Comparison of ENCODE assay signal across 1 cellular context in genomic region chr18:267688-268552, GRCh38.
TF ChIP-seq lines count a peak whose summit lies in the region.

A gene with protein sequence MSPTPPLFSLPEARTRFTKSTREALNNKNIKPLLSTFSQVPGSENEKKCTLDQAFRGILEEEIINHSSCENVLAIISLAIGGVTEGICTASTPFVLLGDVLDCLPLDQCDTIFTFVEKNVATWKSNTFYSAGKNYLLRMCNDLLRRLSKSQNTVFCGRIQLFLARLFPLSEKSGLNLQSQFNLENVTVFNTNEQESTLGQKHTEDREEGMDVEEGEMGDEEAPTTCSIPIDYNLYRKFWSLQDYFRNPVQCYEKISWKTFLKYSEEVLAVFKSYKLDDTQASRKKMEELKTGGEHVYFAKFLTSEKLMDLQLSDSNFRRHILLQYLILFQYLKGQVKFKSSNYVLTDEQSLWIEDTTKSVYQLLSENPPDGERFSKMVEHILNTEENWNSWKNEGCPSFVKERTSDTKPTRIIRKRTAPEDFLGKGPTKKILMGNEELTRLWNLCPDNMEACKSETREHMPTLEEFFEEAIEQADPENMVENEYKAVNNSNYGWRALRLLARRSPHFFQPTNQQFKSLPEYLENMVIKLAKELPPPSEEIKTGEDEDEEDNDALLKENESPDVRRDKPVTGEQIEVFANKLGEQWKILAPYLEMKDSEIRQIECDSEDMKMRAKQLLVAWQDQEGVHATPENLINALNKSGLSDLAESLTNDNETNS (minus strand): TSS chr18:268047. CDS start chr18:268019, 28 bp downstream.

TF ChIP-seq in HepG2, 621 proteins besides CTCF, POLR2A, EP300 and RAD21 (continued from another document and continues in another):
- TF ChIP-seq, protein P1, sequence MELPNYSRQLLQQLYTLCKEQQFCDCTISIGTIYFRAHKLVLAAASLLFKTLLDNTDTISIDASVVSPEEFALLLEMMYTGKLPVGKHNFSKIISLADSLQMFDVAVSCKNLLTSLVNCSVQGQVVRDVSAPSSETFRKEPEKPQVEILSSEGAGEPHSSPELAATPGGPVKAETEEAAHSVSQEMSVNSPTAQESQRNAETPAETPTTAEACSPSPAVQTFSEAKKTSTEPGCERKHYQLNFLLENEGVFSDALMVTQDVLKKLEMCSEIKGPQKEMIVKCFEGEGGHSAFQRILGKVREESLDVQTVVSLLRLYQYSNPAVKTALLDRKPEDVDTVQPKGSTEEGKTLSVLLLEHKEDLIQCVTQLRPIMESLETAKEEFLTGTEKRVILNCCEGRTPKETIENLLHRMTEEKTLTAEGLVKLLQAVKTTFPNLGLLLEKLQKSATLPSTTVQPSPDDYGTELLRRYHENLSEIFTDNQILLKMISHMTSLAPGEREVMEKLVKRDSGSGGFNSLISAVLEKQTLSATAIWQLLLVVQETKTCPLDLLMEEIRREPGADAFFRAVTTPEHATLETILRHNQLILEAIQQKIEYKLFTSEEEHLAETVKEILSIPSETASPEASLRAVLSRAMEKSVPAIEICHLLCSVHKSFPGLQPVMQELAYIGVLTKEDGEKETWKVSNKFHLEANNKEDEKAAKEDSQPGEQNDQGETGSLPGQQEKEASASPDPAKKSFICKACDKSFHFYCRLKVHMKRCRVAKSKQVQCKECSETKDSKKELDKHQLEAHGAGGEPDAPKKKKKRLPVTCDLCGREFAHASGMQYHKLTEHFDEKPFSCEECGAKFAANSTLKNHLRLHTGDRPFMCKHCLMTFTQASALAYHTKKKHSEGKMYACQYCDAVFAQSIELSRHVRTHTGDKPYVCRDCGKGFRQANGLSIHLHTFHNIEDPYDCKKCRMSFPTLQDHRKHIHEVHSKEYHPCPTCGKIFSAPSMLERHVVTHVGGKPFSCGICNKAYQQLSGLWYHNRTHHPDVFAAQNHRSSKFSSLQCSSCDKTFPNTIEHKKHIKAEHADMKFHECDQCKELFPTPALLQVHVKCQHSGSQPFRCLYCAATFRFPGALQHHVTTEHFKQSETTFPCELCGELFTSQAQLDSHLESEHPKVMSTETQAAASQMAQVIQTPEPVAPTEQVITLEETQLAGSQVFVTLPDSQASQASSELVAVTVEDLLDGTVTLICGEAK (IDR thresholded peaks at IDR 0.05) = no peak
- TF ChIP-seq, protein P1 (CRISPR knock-in tag; IDR thresholded peaks at IDR 0.05) = peak; percentile 92; the same call in 1 of the 2 replicates
- TF ChIP-seq FOXA1 (IDR thresholded peaks at IDR 0.05) (no peak), FOXA1 (CRISPR knock-in tag; IDR thresholded peaks at IDR 0.05) (no peak), ZNF83 (CRISPR knock-in tag; IDR thresholded peaks at IDR 0.05; ENCODE audit: borderline replicate concordance) (peak; percentile 62; the same call in 1 of the 2 replicates), XBP1 (CRISPR knock-in tag; IDR thresholded peaks at IDR 0.05) (no peak), ZNF232 (CRISPR knock-in tag; IDR thresholded peaks at IDR 0.05; ENCODE audit: borderline replicate concordance) (peak; percentile 88; the same call in 1 of the 2 replicates), ETV5 (CRISPR knock-in tag; IDR thresholded peaks at IDR 0.05; ENCODE audit: borderline replicate concordance) (peak; percentile 20; the same call in 1 of the 2 replicates), GABPB1 (CRISPR knock-in tag; IDR thresholded peaks at IDR 0.05) (peak; percentile 90), ZNF792 (CRISPR knock-in tag; IDR thresholded peaks at IDR 0.05) (peak; percentile 82), SOX13 (IDR thresholded peaks at IDR 0.05) (no peak), SOX13 (CRISPR knock-in tag; conservative IDR thresholded peaks at IDR 0.05 in 1 of 2, IDR thresholded peaks at IDR 0.05 in 1 of 2) (peak in 1 of 2 experiments; percentile 66; a peak in 2 of 4 replicates), MIER3 (CRISPR knock-in tag; IDR thresholded peaks at IDR 0.05; ENCODE audit: borderline replicate concordance) (peak; percentile 96), ZNF850 (CRISPR knock-in tag; conservative IDR thresholded peaks at IDR 0.05) (0 out of 2 replicates have a peak, but pooled peaks have one; percentile 66), TFDP1 (CRISPR knock-in tag; IDR thresholded peaks at IDR 0.05; ENCODE audit: borderline replicate concordance) (peak; percentile 79; the same call in 1 of the 2 replicates), ZNF558 (CRISPR knock-in tag; IDR thresholded peaks at IDR 0.05; ENCODE audit: borderline replicate concordance) (no peak), KDM4B (CRISPR knock-in tag; IDR thresholded peaks at IDR 0.05) (peak; percentile 74; the same call in 1 of the 2 replicates), ZBTB20 (CRISPR knock-in tag; IDR thresholded peaks at IDR 0.05; ENCODE audit: borderline replicate concordance, low read depth) (peak; percentile 87; the same call in 1 of the 2 replicates), NCOR1 (IDR thresholded peaks at IDR 0.05; ENCODE audit: borderline replicate concordance, low read length) (no peak), NBN (conservative IDR thresholded peaks at IDR 0.05) (no peak), NFKB2 (CRISPR knock-in tag; IDR thresholded peaks at IDR 0.05; ENCODE audit: borderline replicate concordance) (0 out of 2 replicates have a peak, but pooled peaks have one; percentile 44), PATZ1 (CRISPR knock-in tag; IDR thresholded peaks at IDR 0.05) (no peak), CHD2 (IDR thresholded peaks at IDR 0.05; ENCODE audit: low read depth, low read length) (no peak), PPARG (CRISPR knock-in tag; conservative IDR thresholded peaks at IDR 0.05) (no peak), ZNF570 (CRISPR knock-in tag; IDR thresholded peaks at IDR 0.05; ENCODE audit: borderline replicate concordance) (0 out of 2 replicates have a peak, but pooled peaks have one; percentile 57), ZNF382 (CRISPR knock-in tag; IDR thresholded peaks at IDR 0.05; ENCODE audit: borderline replicate concordance) (no peak), ZFP91 (CRISPR knock-in tag; IDR thresholded peaks at IDR 0.05; ENCODE audit: borderline replicate concordance) (peak; percentile 93), ZFP1 (CRISPR knock-in tag; IDR thresholded peaks at IDR 0.05) (peak; percentile 43; the same call in 1 of the 2 replicates), ELF4 (CRISPR knock-in tag; IDR thresholded peaks at IDR 0.05; ENCODE audit: borderline replicate concordance) (peak; percentile 72; the same call in 1 of the 2 replicates)
- TF ChIP-seq, protein P2, sequence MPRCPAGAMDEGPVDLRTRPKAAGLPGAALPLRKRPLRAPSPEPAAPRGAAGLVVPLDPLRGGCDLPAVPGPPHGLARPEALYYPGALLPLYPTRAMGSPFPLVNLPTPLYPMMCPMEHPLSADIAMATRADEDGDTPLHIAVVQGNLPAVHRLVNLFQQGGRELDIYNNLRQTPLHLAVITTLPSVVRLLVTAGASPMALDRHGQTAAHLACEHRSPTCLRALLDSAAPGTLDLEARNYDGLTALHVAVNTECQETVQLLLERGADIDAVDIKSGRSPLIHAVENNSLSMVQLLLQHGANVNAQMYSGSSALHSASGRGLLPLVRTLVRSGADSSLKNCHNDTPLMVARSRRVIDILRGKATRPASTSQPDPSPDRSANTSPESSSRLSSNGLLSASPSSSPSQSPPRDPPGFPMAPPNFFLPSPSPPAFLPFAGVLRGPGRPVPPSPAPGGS (CRISPR knock-in tag; IDR thresholded peaks at IDR 0.05) = peak; percentile 79; the same call in 1 of the 2 replicates
- TF ChIP-seq, protein P3, sequence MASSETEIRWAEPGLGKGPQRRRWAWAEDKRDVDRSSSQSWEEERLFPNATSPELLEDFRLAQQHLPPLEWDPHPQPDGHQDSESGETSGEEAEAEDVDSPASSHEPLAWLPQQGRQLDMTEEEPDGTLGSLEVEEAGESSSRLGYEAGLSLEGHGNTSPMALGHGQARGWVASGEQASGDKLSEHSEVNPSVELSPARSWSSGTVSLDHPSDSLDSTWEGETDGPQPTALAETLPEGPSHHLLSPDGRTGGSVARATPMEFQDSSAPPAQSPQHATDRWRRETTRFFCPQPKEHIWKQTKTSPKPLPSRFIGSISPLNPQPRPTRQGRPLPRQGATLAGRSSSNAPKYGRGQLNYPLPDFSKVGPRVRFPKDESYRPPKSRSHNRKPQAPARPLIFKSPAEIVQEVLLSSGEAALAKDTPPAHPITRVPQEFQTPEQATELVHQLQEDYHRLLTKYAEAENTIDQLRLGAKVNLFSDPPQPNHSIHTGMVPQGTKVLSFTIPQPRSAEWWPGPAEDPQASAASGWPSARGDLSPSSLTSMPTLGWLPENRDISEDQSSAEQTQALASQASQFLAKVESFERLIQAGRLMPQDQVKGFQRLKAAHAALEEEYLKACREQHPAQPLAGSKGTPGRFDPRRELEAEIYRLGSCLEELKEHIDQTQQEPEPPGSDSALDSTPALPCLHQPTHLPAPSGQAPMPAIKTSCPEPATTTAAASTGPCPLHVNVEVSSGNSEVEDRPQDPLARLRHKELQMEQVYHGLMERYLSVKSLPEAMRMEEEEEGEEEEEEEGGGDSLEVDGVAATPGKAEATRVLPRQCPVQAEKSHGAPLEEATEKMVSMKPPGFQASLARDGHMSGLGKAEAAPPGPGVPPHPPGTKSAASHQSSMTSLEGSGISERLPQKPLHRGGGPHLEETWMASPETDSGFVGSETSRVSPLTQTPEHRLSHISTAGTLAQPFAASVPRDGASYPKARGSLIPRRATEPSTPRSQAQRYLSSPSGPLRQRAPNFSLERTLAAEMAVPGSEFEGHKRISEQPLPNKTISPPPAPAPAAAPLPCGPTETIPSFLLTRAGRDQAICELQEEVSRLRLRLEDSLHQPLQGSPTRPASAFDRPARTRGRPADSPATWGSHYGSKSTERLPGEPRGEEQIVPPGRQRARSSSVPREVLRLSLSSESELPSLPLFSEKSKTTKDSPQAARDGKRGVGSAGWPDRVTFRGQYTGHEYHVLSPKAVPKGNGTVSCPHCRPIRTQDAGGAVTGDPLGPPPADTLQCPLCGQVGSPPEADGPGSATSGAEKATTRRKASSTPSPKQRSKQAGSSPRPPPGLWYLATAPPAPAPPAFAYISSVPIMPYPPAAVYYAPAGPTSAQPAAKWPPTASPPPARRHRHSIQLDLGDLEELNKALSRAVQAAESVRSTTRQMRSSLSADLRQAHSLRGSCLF (CRISPR knock-in tag; IDR thresholded peaks at IDR 0.05; ENCODE audit: borderline replicate concordance) = no peak
